In the genomic region with DNA sequence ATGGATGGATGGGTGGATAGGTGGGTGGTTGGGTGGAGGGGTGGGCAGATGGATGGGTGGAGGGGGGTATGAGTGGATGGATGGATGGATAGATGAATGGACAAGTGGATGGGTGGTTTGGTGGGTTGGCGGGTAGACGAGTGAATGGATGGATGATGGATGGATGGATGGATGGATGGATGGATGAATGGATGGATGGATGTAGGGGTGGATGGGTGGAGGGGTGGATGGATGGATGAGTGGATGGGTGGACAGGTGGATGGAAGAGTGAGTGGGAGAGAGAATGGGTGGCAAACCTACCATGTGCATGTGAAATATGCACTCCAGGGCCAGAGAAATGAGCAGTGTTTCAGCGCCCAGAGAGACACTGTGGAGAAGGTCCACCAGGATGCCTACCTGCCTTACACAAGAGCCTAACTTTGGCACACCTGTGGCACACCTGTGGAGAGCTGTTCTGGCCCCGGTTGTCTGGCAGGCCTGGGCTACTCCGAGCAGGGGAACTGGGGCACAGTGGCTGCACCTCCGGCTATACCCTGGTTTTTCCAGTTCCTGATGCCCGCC, we compare ENCODE assay signal across 16 cellular contexts. TPM values are rescaled to one million over a fixed set of nuclear protein-coding genes. Genes with fewer than 3 reads are reported as not detected.
DNase-seq lines count a peak whose midpoint lies in the region; ATAC-seq and TF ChIP-seq lines count a peak whose summit lies in the region.
"Had no signal": no experiment of that assay in that cellular context is flagged by ENCODE, and none has a peak within 500 bp of the region (broad histone marks: within the 10 kb centered on the region; RNA-seq: fewer than 3 reads in every experiment).

No MANE protein-coding gene starts in this region.

- H3K9me3 Mint-ChIP-seq in type B pancreatic cell: no peaks in the 10 kb centered on the region
- H3K9me3 Mint-ChIP-seq: activated T-cell treated with anti-CD3 and anti-CD28 coated beads, Interleukin-2, amount 50 U/mL, for 4 hours had no signal

- peaks cover 44% of the 10 kb centered on the region for H3K4me1 Mint-ChIP-seq in type B pancreatic cell (ENCODE audit: unreplicated experiment)

- no peak for DNase-seq in lung (ENCODE audit: low spot score)
- DNase-seq in type B pancreatic cell (ENCODE audit: extremely low spot score, unreplicated experiment): no peak
- DNase-seq in DMS53 treated with DMSO at 0.1 percent for 48 hours (lab: John Stamatoyannopoulos, UW; ENCODE audit: unreplicated experiment): no peak
- DNase-seq in NCI-H2227 (lab: John Stamatoyannopoulos, UW; ENCODE audit: unreplicated experiment): no peak
- no peak for DNase-seq in MV-4-11 (lab: John Stamatoyannopoulos, UW)
- DNase-seq: activated CD4-positive, alpha-beta T cell treated with anti-CD3 and anti-CD28 coated beads, Interleukin-2, amount 50 U/mL, for 4 hours; activated T-cell treated with anti-CD3 and anti-CD28 coated beads, Interleukin-2, amount 50 U/mL, for 4 hours; C1 segment of cervical spinal cord; DMS79; glutamatergic neuron; SK-N-SH; stimulated activated naive CD8-positive, alpha-beta T cell treated with anti-CD3 and anti-CD28 coated beads, Interleukin-15, Interleukin-2, amounts not matched to agents 100 U/mL and 50 U/mL, for 24 hours had no signal

- H3K27me3 ChIP-seq in duodenal mucosa (ENCODE audit: control insufficient read depth in 1 of 2, insufficient read depth in 2 of 2, low read length in 2 of 2): no peaks in the 10 kb centered on the region
- no peaks in the 10 kb centered on the region for H3K27me3 ChIP-seq in lung (ENCODE audit: control insufficient read depth, insufficient read depth)

- no peak for TF ChIP-seq EP300 in Ishikawa (IDR thresholded peaks at IDR 0.05; ENCODE audit: borderline replicate concordance)

- H3K4me3 ChIP-seq in duodenal mucosa (ENCODE audit: low read depth in 1 of 2, low read length in 2 of 2) (peak overlapping the region in 1 of 2 donors; percentile 36), lung (no peak overlapping the region)
- H3K4me3 ChIP-seq: mucosa of descending colon had no signal

- H3K36me3 Mint-ChIP-seq in type B pancreatic cell: peaks cover 27% of the 10 kb centered on the region
- H3K36me3 Mint-ChIP-seq: activated naive CD8-positive, alpha-beta T cell had no signal

- H3K9me3 ChIP-seq in duodenal mucosa (ENCODE audit: control insufficient read depth in 1 of 2, low read length in 2 of 2): no peaks in the 10 kb centered on the region
- H3K9me3 ChIP-seq in lung (ENCODE audit: control insufficient read depth in 2 of 2, insufficient read depth in 1 of 2, low read length in 1 of 2): no peaks in the 10 kb centered on the region
- H3K9me3 ChIP-seq: mucosa of descending colon, SK-N-SH had no signal

- 81 to 92% methylated on average over 7 of the region's 7 CpGs for WGBS in lung, 2 donors

- peak overlapping the region; percentile 10 to 67 for H3K9ac ChIP-seq in duodenal mucosa (ENCODE audit: low read depth in 1 of 2, low read length in 2 of 2)

- ATAC-seq in lung (ENCODE audit: insufficient read depth, low FRiP score): no peak
- ATAC-seq: activated T-cell treated with anti-CD3 and anti-CD28 coated beads, Interleukin-2, amount 50 U/mL, for 4 hours; stimulated activated naive CD8-positive, alpha-beta T cell treated with anti-CD3 and anti-CD28 coated beads, Interleukin-15, Interleukin-2, amounts not matched to agents 100 U/mL and 50 U/mL, for 24 hours had no signal

- H3K4me3 Mint-ChIP-seq in type B pancreatic cell: peak overlapping the region; percentile 14
- H3K4me3 Mint-ChIP-seq: activated naive CD8-positive, alpha-beta T cell; activated T-cell treated with anti-CD3 and anti-CD28 coated beads, Interleukin-2, amount 50 U/mL, for 4 hours had no signal

- TF ChIP-seq CTCF in lung (IDR thresholded peaks at IDR 0.05; ENCODE audit: control extremely low read depth, extremely low read depth) (no peak), type B pancreatic cell (conservative IDR thresholded peaks at IDR 0.05) (no peak)

- H3K27ac Mint-ChIP-seq in type B pancreatic cell: peak overlapping the region; percentile 96
- H3K27ac Mint-ChIP-seq: activated naive CD8-positive, alpha-beta T cell had no signal

- H3K27ac ChIP-seq in duodenal mucosa (ENCODE audit: low read depth, low read length) (peak overlapping the region; percentile 80), lung (ENCODE audit: low read depth in 1 of 2, low read length in 1 of 2) (peak overlapping the region; percentile 92)

- TF ChIP-seq RAD21 in Ishikawa (IDR thresholded peaks at IDR 0.05; ENCODE audit: low read depth): peak; percentile 2; the same call in 1 of the 2 replicates

- H3K4me1 ChIP-seq in duodenal mucosa (ENCODE audit: control insufficient read depth in 1 of 2, insufficient read depth in 2 of 2, low read length in 2 of 2) (peaks cover 46 to 53% of the 10 kb centered on the region in 2 donors), lung (ENCODE audit: control insufficient read depth in 2 of 2, insufficient read depth in 2 of 2, low read length in 2 of 2) (peaks cover 16 to 60% of the 10 kb centered on the region in 2 donors)

- H3K36me3 ChIP-seq in duodenal mucosa (ENCODE audit: control insufficient read depth in 1 of 2, insufficient read depth in 2 of 2, low read length in 2 of 2) (peaks cover 11 to 41% of the 10 kb centered on the region in 2 donors), lung (ENCODE audit: control insufficient read depth in 2 of 2, insufficient read depth in 2 of 2, low read length in 2 of 2) (peaks cover 1 to 9% of the 10 kb centered on the region in 2 donors)

- no peaks in the 10 kb centered on the region for H3K27me3 Mint-ChIP-seq in type B pancreatic cell
- H3K27me3 Mint-ChIP-seq: activated naive CD8-positive, alpha-beta T cell had no signal

TF ChIP-seq in Ishikawa, 13 proteins besides CTCF, POLR2A, EP300 and RAD21:
- no peak for TF ChIP-seq TAF1 (IDR thresholded peaks at IDR 0.05; ENCODE audit: low read depth)
- TF ChIP-seq, protein P1, sequence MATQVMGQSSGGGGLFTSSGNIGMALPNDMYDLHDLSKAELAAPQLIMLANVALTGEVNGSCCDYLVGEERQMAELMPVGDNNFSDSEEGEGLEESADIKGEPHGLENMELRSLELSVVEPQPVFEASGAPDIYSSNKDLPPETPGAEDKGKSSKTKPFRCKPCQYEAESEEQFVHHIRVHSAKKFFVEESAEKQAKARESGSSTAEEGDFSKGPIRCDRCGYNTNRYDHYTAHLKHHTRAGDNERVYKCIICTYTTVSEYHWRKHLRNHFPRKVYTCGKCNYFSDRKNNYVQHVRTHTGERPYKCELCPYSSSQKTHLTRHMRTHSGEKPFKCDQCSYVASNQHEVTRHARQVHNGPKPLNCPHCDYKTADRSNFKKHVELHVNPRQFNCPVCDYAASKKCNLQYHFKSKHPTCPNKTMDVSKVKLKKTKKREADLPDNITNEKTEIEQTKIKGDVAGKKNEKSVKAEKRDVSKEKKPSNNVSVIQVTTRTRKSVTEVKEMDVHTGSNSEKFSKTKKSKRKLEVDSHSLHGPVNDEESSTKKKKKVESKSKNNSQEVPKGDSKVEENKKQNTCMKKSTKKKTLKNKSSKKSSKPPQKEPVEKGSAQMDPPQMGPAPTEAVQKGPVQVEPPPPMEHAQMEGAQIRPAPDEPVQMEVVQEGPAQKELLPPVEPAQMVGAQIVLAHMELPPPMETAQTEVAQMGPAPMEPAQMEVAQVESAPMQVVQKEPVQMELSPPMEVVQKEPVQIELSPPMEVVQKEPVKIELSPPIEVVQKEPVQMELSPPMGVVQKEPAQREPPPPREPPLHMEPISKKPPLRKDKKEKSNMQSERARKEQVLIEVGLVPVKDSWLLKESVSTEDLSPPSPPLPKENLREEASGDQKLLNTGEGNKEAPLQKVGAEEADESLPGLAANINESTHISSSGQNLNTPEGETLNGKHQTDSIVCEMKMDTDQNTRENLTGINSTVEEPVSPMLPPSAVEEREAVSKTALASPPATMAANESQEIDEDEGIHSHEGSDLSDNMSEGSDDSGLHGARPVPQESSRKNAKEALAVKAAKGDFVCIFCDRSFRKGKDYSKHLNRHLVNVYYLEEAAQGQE (IDR thresholded peaks at IDR 0.05; ENCODE audit: low read depth): no peak
- no peak for TF ChIP-seq EGR1 (IDR thresholded peaks at IDR 0.05)
- TF ChIP-seq, protein P2, sequence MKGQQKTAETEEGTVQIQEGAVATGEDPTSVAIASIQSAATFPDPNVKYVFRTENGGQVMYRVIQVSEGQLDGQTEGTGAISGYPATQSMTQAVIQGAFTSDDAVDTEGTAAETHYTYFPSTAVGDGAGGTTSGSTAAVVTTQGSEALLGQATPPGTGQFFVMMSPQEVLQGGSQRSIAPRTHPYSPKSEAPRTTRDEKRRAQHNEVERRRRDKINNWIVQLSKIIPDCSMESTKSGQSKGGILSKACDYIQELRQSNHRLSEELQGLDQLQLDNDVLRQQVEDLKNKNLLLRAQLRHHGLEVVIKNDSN (IDR thresholded peaks at IDR 0.05): no peak
- TF ChIP-seq YY1 (IDR thresholded peaks at IDR 0.05; ENCODE audit: low read depth): no peak
- TF ChIP-seq, protein P3, sequence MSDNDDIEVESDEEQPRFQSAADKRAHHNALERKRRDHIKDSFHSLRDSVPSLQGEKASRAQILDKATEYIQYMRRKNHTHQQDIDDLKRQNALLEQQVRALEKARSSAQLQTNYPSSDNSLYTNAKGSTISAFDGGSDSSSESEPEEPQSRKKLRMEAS (IDR thresholded peaks at IDR 0.05): no peak
- no peak for TF ChIP-seq CEBPB (IDR thresholded peaks at IDR 0.05)
- no peak for TF ChIP-seq TEAD4 (IDR thresholded peaks at IDR 0.05)
- TF ChIP-seq TCF12 (IDR thresholded peaks at IDR 0.05; ENCODE audit: low read depth): no peak
- TF ChIP-seq NFIC (IDR thresholded peaks at IDR 0.05): no peak
- no peak for TF ChIP-seq ZBTB7A (IDR thresholded peaks at IDR 0.05; ENCODE audit: low read depth)
- TF ChIP-seq CREB1 (IDR thresholded peaks at IDR 0.05; ENCODE audit: low read depth): no peak
- TF ChIP-seq FOXM1 (IDR thresholded peaks at IDR 0.05; ENCODE audit: borderline replicate concordance, low read depth): no peak

RNA-seq across cellular contexts. Expression of a gene that starts 12.8 kb away (rescaled TPM):
- 10 to 100 TPM; 21.3 to 35.6 TPM for total RNA-seq in lung
- 10 to 100 TPM; 17.5 to 19.8 TPM for polyA plus RNA-seq in lung
- total RNA-seq in type B pancreatic cell (ENCODE audit: low replicate concordance): 40.3 and 77.9 TPM in 2 replicates
